Comparison of ENCODE assay signal across 15 cellular contexts in the genomic region with DNA sequence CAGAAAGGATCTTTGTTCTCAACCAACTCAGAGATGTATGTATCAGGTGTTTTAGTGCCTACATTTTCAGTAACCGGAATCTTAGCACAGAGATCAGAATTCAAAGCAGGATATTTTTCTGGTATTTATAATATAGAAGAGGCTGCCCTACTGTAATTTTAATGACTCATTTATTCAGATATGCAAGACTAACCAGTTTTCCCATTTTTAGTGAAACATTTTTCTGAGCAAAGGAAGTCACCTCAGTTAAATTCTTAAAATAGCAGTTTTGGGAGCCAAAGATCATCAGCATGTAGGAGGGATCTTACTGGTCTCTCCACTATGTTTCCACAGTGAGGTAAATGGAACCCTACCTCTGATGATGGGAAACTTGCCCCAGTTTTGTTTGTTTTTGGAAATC.
"Had no signal": no experiment of that assay in that cellular context is flagged by ENCODE, and none has a peak within 500 bp of the region (broad histone marks: within the 10 kb centered on the region; RNA-seq: fewer than 3 reads in every experiment).

No MANE protein-coding gene starts in this region.

- H3K4me1 ChIP-seq: breast epithelium had no signal

- H3K27ac ChIP-seq: breast epithelium, dorsolateral prefrontal cortex, neutrophil had no signal

- H3K27me3 Mint-ChIP-seq: activated naive CD8-positive, alpha-beta T cell treated with anti-CD3 and anti-CD28 coated beads for 36 hours; memory B cell; naive thymus-derived CD8-positive, alpha-beta T cell; stimulated activated memory B cell treated with anti-CD40 and anti-IgM and Interleukin-4, amounts not matched to agents 10 μg/mL and 1 μg/mL and 100 μg/mL, for 72 hours had no signal

- DNase-seq: activated CD4-positive, alpha-beta T cell treated with anti-CD3 and anti-CD28 coated beads, Interleukin-2, amount 50 U/mL, for 1 hour; activated naive CD8-positive, alpha-beta T cell treated with anti-CD3 and anti-CD28 coated beads for 36 hours; anterior cingulate cortex; dorsolateral prefrontal cortex; hypothalamus; left ventricle myocardium superior; naive thymus-derived CD8-positive, alpha-beta T cell; posterior cingulate gyrus; stimulated activated CD4-positive, alpha-beta T cell treated with anti-CD3 and anti-CD28 coated beads, Interleukin-2, amount 100 ng/mL, for 48 hours; T-helper 9 cell had no signal

- ATAC-seq: left ventricle myocardium superior; naive thymus-derived CD8-positive, alpha-beta T cell; stimulated activated memory B cell treated with anti-CD40 and anti-IgM and Interleukin-4, amounts not matched to agents 10 μg/mL and 1 μg/mL and 100 μg/mL, for 72 hours had no signal

- H3K4me1 Mint-ChIP-seq: activated naive CD8-positive, alpha-beta T cell treated with anti-CD3 and anti-CD28 coated beads for 36 hours; naive thymus-derived CD8-positive, alpha-beta T cell had no signal

- H3K27me3 ChIP-seq: breast epithelium, dorsolateral prefrontal cortex, neutrophil had no signal

- H3K4me3 Mint-ChIP-seq: activated naive CD8-positive, alpha-beta T cell treated with anti-CD3 and anti-CD28 coated beads for 36 hours; activated T-helper 1 cell treated with anti-CD3 and anti-CD28 coated beads, Interleukin-12 subunit alpha, Interleukin-12 subunit beta, Interleukin-2, Interleukin-4 antibody, amounts not matched to agents 30 ng/mL and 10 ng/mL and 1 ng/mL, durations not matched to agents 14 hours and 24 hours and 36 hours; memory B cell; naive thymus-derived CD8-positive, alpha-beta T cell; stimulated activated memory B cell treated with anti-CD40 and anti-IgM and Interleukin-4, amounts not matched to agents 10 μg/mL and 1 μg/mL and 100 μg/mL, for 72 hours had no signal

- H3K9me3 ChIP-seq: breast epithelium, neutrophil had no signal

- H3K4me3 ChIP-seq: breast epithelium, dorsolateral prefrontal cortex had no signal

- H3K9me3 Mint-ChIP-seq: activated naive CD8-positive, alpha-beta T cell treated with anti-CD3 and anti-CD28 coated beads for 36 hours; activated T-helper 1 cell treated with anti-CD3 and anti-CD28 coated beads, Interleukin-12 subunit alpha, Interleukin-12 subunit beta, Interleukin-2, Interleukin-4 antibody, amounts not matched to agents 30 ng/mL and 10 ng/mL and 1 ng/mL, durations not matched to agents 14 hours and 24 hours and 36 hours; memory B cell; naive thymus-derived CD8-positive, alpha-beta T cell; stimulated activated memory B cell treated with anti-CD40 and anti-IgM and Interleukin-4, amounts not matched to agents 10 μg/mL and 1 μg/mL and 100 μg/mL, for 72 hours had no signal

- H3K27ac Mint-ChIP-seq: activated naive CD8-positive, alpha-beta T cell treated with anti-CD3 and anti-CD28 coated beads for 36 hours; activated T-helper 1 cell treated with anti-CD3 and anti-CD28 coated beads, Interleukin-12 subunit alpha, Interleukin-12 subunit beta, Interleukin-2, Interleukin-4 antibody, amounts not matched to agents 30 ng/mL and 10 ng/mL and 1 ng/mL, durations not matched to agents 14 hours and 24 hours and 36 hours; memory B cell; naive thymus-derived CD8-positive, alpha-beta T cell; stimulated activated memory B cell treated with anti-CD40 and anti-IgM and Interleukin-4, amounts not matched to agents 10 μg/mL and 1 μg/mL and 100 μg/mL, for 72 hours had no signal
